ENCODE assay signal across 8 cellular contexts in the genomic region with DNA sequence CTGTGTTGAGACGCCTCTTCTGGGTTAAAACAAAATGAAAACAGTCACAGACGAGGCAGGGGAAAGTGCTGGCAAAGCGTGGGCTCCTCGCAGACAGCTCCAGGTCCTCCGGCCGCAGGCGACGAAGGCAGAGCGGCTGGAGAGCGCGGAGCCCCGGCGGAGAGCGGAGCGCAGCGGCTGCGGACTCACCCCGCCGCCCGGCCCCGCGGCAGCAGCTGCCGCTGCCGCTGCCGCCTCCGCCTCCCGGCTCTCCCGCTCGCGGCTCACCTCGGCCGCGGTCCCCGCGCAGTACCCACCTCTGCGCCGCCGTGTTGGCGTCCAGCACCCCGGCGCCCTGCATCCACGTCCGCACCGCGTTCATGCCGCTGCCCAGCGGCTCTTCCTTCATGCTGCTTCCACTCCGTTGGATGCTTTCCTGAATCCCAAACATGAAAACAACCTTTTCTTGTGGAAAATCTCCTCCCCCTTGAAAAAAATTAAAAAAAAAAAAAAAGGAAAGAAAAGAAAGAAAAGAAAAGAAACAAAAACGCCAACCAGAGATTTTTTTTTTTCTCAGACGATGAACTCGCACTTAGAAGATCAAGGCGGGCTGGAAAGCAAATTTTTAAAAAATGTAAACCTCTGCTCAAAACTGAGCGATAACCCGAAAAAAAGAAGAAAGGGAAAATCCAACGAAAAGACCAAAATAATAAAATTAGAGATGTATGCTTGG. TPM values are rescaled to one million over a fixed set of nuclear protein-coding genes. Genes with fewer than 3 reads are reported as not detected.
DNase-seq lines count a peak whose midpoint lies in the region; ATAC-seq, FAIRE-seq and TF ChIP-seq lines count a peak whose summit lies in the region.

No MANE protein-coding gene starts in this region.

- no peaks in the 10 kb centered on the region for H3K79me2 ChIP-seq in H1 (ENCODE audit: control insufficient read depth in 1 of 2, insufficient read depth in 2 of 2, low read length in 2 of 2)

- H3K27ac Mint-ChIP-seq in activated CD4-positive, alpha-beta memory T cell treated with anti-CD3 and anti-CD28 coated beads for 36 hours = no peak overlapping the region
- no peak overlapping the region for H3K27ac Mint-ChIP-seq in mesothelial cell of epicardium

- H4K20me1 ChIP-seq in H1 (replicated peaks in 1 of 2; ENCODE audit: control insufficient read depth in 1 of 2, insufficient read depth in 2 of 2, low read length in 2 of 2) = peaks cover 17 to 18% of the 10 kb centered on the region in 2 experiments

- H4K8ac ChIP-seq in H1 (ENCODE audit: extremely low read depth, insufficient read depth, low read length) = no peak overlapping the region

- H3K4me3 ChIP-seq in H1 (ENCODE audit: extremely low read depth in 1 of 4, insufficient read depth in 2 of 4, low read depth in 3 of 4, low read length in 4 of 4) (peak overlapping the region; percentile 21 to 60 (median 24); a peak in 7 of 8 replicates), tibial artery (peak overlapping the region; percentile 80 to 82)

- FAIRE-seq in H1 (lab: Jason Lieb, UNC) = no peak

- H3K9me3 ChIP-seq in H1 (ENCODE audit: insufficient read depth in 2 of 2, low read depth in 1 of 2, low read length in 1 of 2) (no peaks in the 10 kb centered on the region), tibial artery (no peaks in the 10 kb centered on the region)

- H4K91ac ChIP-seq in H1 (replicated peaks; ENCODE audit: insufficient read length, low read length) = no peak overlapping the region

- peak; percentile 23 for ATAC-seq in GM21528 (IDR thresholded peaks at IDR 0.05; ENCODE audit: low FRiP score, unreplicated experiment)
- no peak for ATAC-seq in HG03025 (IDR thresholded peaks at IDR 0.05; ENCODE audit: low FRiP score, unreplicated experiment)

- H3K27ac ChIP-seq in H1 (ENCODE audit: low read depth, low read length) = no peak overlapping the region
- H3K27ac ChIP-seq in tibial artery = peak overlapping the region; percentile 87 to 97

- no peak overlapping the region for H3K14ac ChIP-seq in H1 (ENCODE audit: insufficient read length)

- H3K27me3 ChIP-seq in H1 (replicated peaks in 1 of 4; ENCODE audit: control insufficient read depth in 3 of 4, extremely low read depth in 1 of 4, insufficient read depth in 3 of 4, low read length in 3 of 4) = peaks cover 76 to 91% (median 86%) of the 10 kb centered on the region in 4 experiments
- H3K27me3 ChIP-seq in tibial artery = no peaks in the 10 kb centered on the region

- DNase-seq in D341Med (ENCODE audit: low spot score) = peak; percentile 43
- peak; percentile 55 for DNase-seq in NCI-H1092 treated with DMSO at 0.1 percent for 48 hours (lab: John Stamatoyannopoulos, UW)
- DNase-seq in activated CD4-positive, alpha-beta memory T cell treated with anti-CD3 and anti-CD28 coated beads for 36 hours = peak; percentile 64
- peak in 1 of 2 experiments; percentile 60 for DNase-seq in H1 (ENCODE audit: low read depth in 1 of 2, low spot score in 2 of 2)
- DNase-seq in mesothelial cell of epicardium (ENCODE audit: low spot score in 2 of 2, unreplicated experiment in 2 of 2) = peak in 1 of 2 experiments; percentile 64
- DNase-seq in tibial artery = no peak

- no peaks in the 10 kb centered on the region for H3K36me3 Mint-ChIP-seq in activated CD4-positive, alpha-beta memory T cell treated with anti-CD3 and anti-CD28 coated beads for 36 hours
- H3K36me3 Mint-ChIP-seq in mesothelial cell of epicardium = no peaks in the 10 kb centered on the region

- no peak overlapping the region; the same call in 1 of the 2 replicates for H2BK12ac ChIP-seq in H1 (ENCODE audit: low read depth, low read length)

- H2BK20ac ChIP-seq in H1 (ENCODE audit: low read length) = no peak overlapping the region

- peak overlapping the region; percentile 90 to 93 for H3K4me2 ChIP-seq in H1 (ENCODE audit: insufficient read depth in 1 of 2, low read depth in 2 of 2, low read length in 2 of 2)

- no peak overlapping the region for H3K23ac ChIP-seq in H1 (ENCODE audit: insufficient read length)

- no peaks in the 10 kb centered on the region; a peak in 1 of 8 replicates for H3K36me3 ChIP-seq in H1 (ENCODE audit: control insufficient read depth in 2 of 4, insufficient read depth in 4 of 4, low read length in 3 of 4)
- no peaks in the 10 kb centered on the region for H3K36me3 ChIP-seq in tibial artery

- no peak overlapping the region for H3K56ac ChIP-seq in H1 (replicated peaks; ENCODE audit: insufficient read length, low read depth, low read length)

- POLR2A ChIA-PET in activated CD4-positive, alpha-beta memory T cell treated with anti-CD3 and anti-CD28 coated beads for 36 hours (lab: Charles Lee) = no interaction called here
- POLR2A ChIA-PET in H1 (lab: Charles Lee; ENCODE audit: partially characterized antibody) = interaction anchor here (0.6 kb wide), 2 partner anchors 911 to 1252 kb away, joined by 3 read pairs; no protein-coding TSS in a partner anchor

- no peak overlapping the region for H2BK5ac ChIP-seq in H1 (ENCODE audit: low read depth, low read length)

- H2BK120ac ChIP-seq in H1 (replicated peaks; ENCODE audit: low read depth, low read length) = no peak overlapping the region

- no peak overlapping the region for H2BK15ac ChIP-seq in H1 (ENCODE audit: low read length)

- no peak for TF ChIP-seq EP300 in H1 (IDR thresholded peaks at IDR 0.05; ENCODE audit: borderline replicate concordance in 1 of 2, low read depth in 2 of 2, low read length in 2 of 2)

- H3K4me1 Mint-ChIP-seq in activated CD4-positive, alpha-beta memory T cell treated with anti-CD3 and anti-CD28 coated beads for 36 hours (ENCODE audit: low read depth) = peaks cover 35% of the 10 kb centered on the region
- peaks cover 38% of the 10 kb centered on the region for H3K4me1 Mint-ChIP-seq in mesothelial cell of epicardium

- peaks cover 14% of the 10 kb centered on the region; the same call in 1 of the 2 replicates for H3K23me2 ChIP-seq in H1 (ENCODE audit: low read depth, low read length)

- H3K4me1 ChIP-seq in H1 (replicated peaks in 1 of 4; ENCODE audit: control insufficient read depth in 3 of 4, insufficient read depth in 4 of 4, low read length in 3 of 4) (peaks cover 10 to 33% (median 23%) of the 10 kb centered on the region in 4 experiments), tibial artery (peaks cover 0 to 44% (median 24%) of the 10 kb centered on the region in 4 donors)

- H2AFZ ChIP-seq in H1 (ENCODE audit: low read length) = no peak overlapping the region

- TF ChIP-seq POLR2A in H1 (IDR thresholded peaks at IDR 0.05; ENCODE audit: control extremely low read depth in 1 of 2, low read depth in 2 of 2, low read length in 2 of 2) = no peak

- H3K4me3 Mint-ChIP-seq in activated CD4-positive, alpha-beta memory T cell treated with anti-CD3 and anti-CD28 coated beads for 36 hours = peak overlapping the region; percentile 79
- H3K4me3 Mint-ChIP-seq in mesothelial cell of epicardium = peak overlapping the region; percentile 71

- no peak overlapping the region for H3K4ac ChIP-seq in H1 (replicated peaks; ENCODE audit: insufficient read length, low read depth, low read length)

- TF ChIP-seq CTCF in H1 (IDR thresholded peaks at IDR 0.05; ENCODE audit: control extremely low read depth in 1 of 3, insufficient read depth in 1 of 3, low read depth in 1 of 3, low read length in 3 of 3) = no peak
- no peak for TF ChIP-seq CTCF in mesothelial cell of epicardium (IDR thresholded peaks at IDR 0.05; ENCODE audit: unreplicated experiment)
- no peak for TF ChIP-seq CTCF in tibial artery (IDR thresholded peaks at IDR 0.05)

- no peaks in the 10 kb centered on the region for H3K79me1 ChIP-seq in H1 (ENCODE audit: low read depth, low read length)

- H3K9ac ChIP-seq in H1 (replicated peaks in 1 of 4; ENCODE audit: extremely low read depth in 1 of 4, low read depth in 3 of 4, low read length in 3 of 4) = no peak overlapping the region

- H3K18ac ChIP-seq in H1 (ENCODE audit: extremely low read depth, low read length) = no peak overlapping the region; the same call in 1 of the 2 replicates

- 2% methylated on average over 54 of the region's 55 CpGs; no CpG with 5 or more reads in 1 of the 2 experiments for WGBS in H1 (ENCODE audit: extremely low coverage in 1 of 2, insufficient coverage in 1 of 2, insufficient read length in 1 of 2, insufficient replicate concordance in 2 of 2, low coverage in 1 of 2, low lambda C conversion rate in 2 of 2, missing lambda C conversion rate in 1 of 2), 2 experiments

- H4K5ac ChIP-seq in H1 (ENCODE audit: insufficient read length, low read depth, low read length) = no peak overlapping the region

- CTCF ChIA-PET in activated CD4-positive, alpha-beta memory T cell treated with anti-CD3 and anti-CD28 coated beads for 36 hours (lab: Charles Lee) = interaction anchor here (0.5 to 2.6 kb wide), 5 partner anchors 8 to 405 kb away, joined by 3 to 8 read pairs (median 6); no protein-coding TSS in a partner anchor
- CTCF ChIA-PET in H1 (lab: Charles Lee; ENCODE audit: partially characterized antibody) = interaction anchor here (0.8 kb wide), 1 partner anchor 328 kb away, joined by 3 read pairs; no protein-coding TSS in a partner anchor

- no peak for TF ChIP-seq RAD21 in H1 (IDR thresholded peaks at IDR 0.05 in 1 of 2, conservative IDR thresholded peaks at IDR 0.05 in 1 of 2; ENCODE audit: low read depth in 2 of 2, low read length in 2 of 2)

- no peak overlapping the region for H2AK5ac ChIP-seq in H1 (ENCODE audit: low read depth, low read length)

- H3K9me3 Mint-ChIP-seq in activated CD4-positive, alpha-beta memory T cell treated with anti-CD3 and anti-CD28 coated beads for 36 hours = no peaks in the 10 kb centered on the region
- no peaks in the 10 kb centered on the region for H3K9me3 Mint-ChIP-seq in mesothelial cell of epicardium

- peaks cover 54% of the 10 kb centered on the region for H3K27me3 Mint-ChIP-seq in activated CD4-positive, alpha-beta memory T cell treated with anti-CD3 and anti-CD28 coated beads for 36 hours
- peaks cover 99% of the 10 kb centered on the region for H3K27me3 Mint-ChIP-seq in mesothelial cell of epicardium (ENCODE audit: low read depth)

- intact Hi-C loops in activated CD4-positive, alpha-beta memory T cell treated with anti-CD3 and anti-CD28 coated beads for 36 hours (cut with micrococcal nuclease) = no loop called here
- intact Hi-C loops in tibial artery (cut with DNase I; ENCODE audit: low total_unique reads) = loop anchor here (5.0 kb wide), 1 partner anchor 47 kb away; no protein-coding TSS in a partner anchor

TF ChIP-seq in H1, 55 proteins besides CTCF, POLR2A, EP300 and RAD21 (continues in another document):
- TF ChIP-seq TCF12 (IDR thresholded peaks at IDR 0.05; ENCODE audit: low read depth, low read length) = no peak

RNA-seq across cellular contexts. Expression of a gene that starts 0.5 kb away (rescaled TPM):
- not detected for total RNA-seq in activated CD4-positive, alpha-beta memory T cell treated with anti-CD3 and anti-CD28 coated beads for 36 hours
- 0.10 and 0.15 TPM in 2 replicates for total RNA-seq in H1 (2021; fragmentation: NEBNext Ultra II Directional; extraction: Animal tissue kit (Norgen Biotek cat#: 25700))
- polyA plus RNA-seq in H1 (2011; rRNA removed) = 0.12 and 0.16 TPM in 2 replicates
- polyA plus RNA-seq in H1 (2011; cell fraction: cytosol; rRNA removed) = 0.03 TPM
- polyA plus RNA-seq in H1 (2011; cell fraction: nucleus; rRNA removed) = 0.14 TPM
- 0.04 to 0.23 TPM (median 0.16 TPM) in 4 replicates for polyA plus RNA-seq in H1 (2012, experiment 1 of 2)
- not detected for polyA plus RNA-seq in H1 (2012, experiment 2 of 2)
- polyA plus RNA-seq in H1 (2013, experiment 1 of 2) = 0.14 TPM
- polyA plus RNA-seq in H1 (2013, experiment 2 of 2) = 0.06 TPM
- polyA minus RNA-seq in H1 (2011; rRNA and poly(A)+ RNA removed) = not detected in 2 replicates
- not detected for polyA minus RNA-seq in H1 (2011; cell fraction: cytosol; rRNA and poly(A)+ RNA removed)
- 0.20 TPM for polyA minus RNA-seq in H1 (2011; cell fraction: nucleus; rRNA and poly(A)+ RNA removed)
- total RNA-seq in mesothelial cell of epicardium = 0.96 to 1.6 TPM (median 1.4 TPM) in 3 replicates

Comparison
In these comparisons a context has a peak if more than half of its experiments do, and no peak if none do; other contexts are left out.
1. DNase-seq: peak in D341Med (single experiment), NCI-H1092 treated with DMSO at 0.1 percent for 48 hours (single experiment) and activated CD4-positive, alpha-beta memory T cell treated with anti-CD3 and anti-CD28 coated beads for 36 hours (single experiment); none in tibial artery (0 of 2).